Comparison of ENCODE assay signal across 32 cellular contexts in the genomic region with DNA sequence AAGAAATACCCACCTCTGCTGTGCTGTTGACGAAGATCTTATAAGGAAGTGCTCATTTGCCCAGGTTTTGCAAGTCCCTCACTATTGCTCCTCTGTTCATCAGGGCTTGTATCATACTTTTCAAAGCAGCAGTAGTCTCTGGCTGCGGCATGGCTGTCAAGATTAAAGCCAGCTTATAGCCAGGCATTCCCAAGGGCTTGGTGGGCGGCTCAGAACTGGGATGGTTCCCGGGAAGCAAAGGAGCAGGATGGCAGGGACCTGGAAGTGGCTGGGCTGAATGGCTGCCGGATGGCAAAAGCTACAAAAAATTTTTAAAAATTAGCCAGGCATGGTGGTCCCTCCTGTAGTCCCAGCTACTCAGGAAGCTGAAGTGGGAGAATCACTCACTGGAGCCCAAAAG. TPM values are rescaled to one million over a fixed set of nuclear protein-coding genes. Genes with fewer than 3 reads are reported as not detected.
"Had no signal": no experiment of that assay in that cellular context is flagged by ENCODE, and none has a peak within 500 bp of the region (broad histone marks: within the 10 kb centered on the region; RNA-seq: fewer than 3 reads in every experiment).

No MANE protein-coding gene starts in this region.

- ATAC-seq: activated CD4-positive, CD25-positive, alpha-beta regulatory T cell treated with anti-CD3 and anti-CD28 coated beads, Interleukin-2, amount 50 U/mL, for 24 hours; K562; PC-3 had no signal

- H3K27me3 ChIP-seq: Peyer's patch, SJSA1 had no signal

- H3K9ac ChIP-seq: SK-N-SH had no signal

- H3K27ac Mint-ChIP-seq: activated CD4-positive, alpha-beta memory T cell treated with anti-CD3 and anti-CD28 coated beads, Interleukin-2, amount 10 ng/mL, durations not matched to agents 7 days and 5 days; activated naive CD4-positive, alpha-beta T cell treated with anti-CD3 and anti-CD28 coated beads, Interleukin-2, amount 50 U/mL, for 24 hours; activated T-helper 2 cell treated with anti-CD3 and anti-CD28 coated beads, Interferon-gamma antibody, Interleukin-2, Interleukin-4, amounts not matched to agents 10 μg/mL and 5 μg/mL and 100 μg/mL, durations not matched to agents 14 hours and 24 hours and 36 hours; brain; T-helper 1 cell treated with Interleukin-12 subunit alpha and Interleukin-12 subunit beta and Interleukin-4 antibody, amounts not matched to agents 30 μg/mL and 1 μg/mL, for 36 hours had no signal

- H3K27ac ChIP-seq: Peyer's patch, SJSA1 had no signal

- H3K27me3 Mint-ChIP-seq: activated CD4-positive, alpha-beta memory T cell treated with anti-CD3 and anti-CD28 coated beads, Interleukin-2, amount 10 ng/mL, durations not matched to agents 7 days and 5 days; activated naive CD4-positive, alpha-beta T cell treated with anti-CD3 and anti-CD28 coated beads, Interleukin-2, amount 50 U/mL, for 24 hours; brain; central memory CD8-positive, alpha-beta T cell had no signal

- H3K4me1 ChIP-seq: Peyer's patch, SJSA1 had no signal

- DNase-seq: activated CD4-positive, alpha-beta memory T cell treated with anti-CD3 and anti-CD28 coated beads, Interleukin-2, amount 10 ng/mL, durations not matched to agents 7 days and 5 days; activated CD4-positive, alpha-beta T cell treated with anti-CD3 and anti-CD28 coated beads for 4 hours; activated CD4-positive, alpha-beta T cell treated with anti-CD3 and anti-CD28 coated beads, Interleukin-2, amount 50 U/mL, for 1 hour; activated gamma-delta T cell; activated naive CD4-positive, alpha-beta T cell treated with Interleukin-2 at 50 U/mL for 16 hours; anterior cingulate cortex; IMR-90; NCI-H1092 treated with DMSO at 0.1 percent for 48 hours; NCI-H1417; NCI-H146; NCI-H187 treated with DMSO at 0.1 percent for 48 hours; NCI-H2081; NCI-H226; NCI-H446 treated with DMSO at 0.1 percent for 48 hours; NCI-H524; NK-92 treated with Interleukin-12 subunit alpha and Interleukin-12 subunit beta, amount 100 ng/mL, for 24 hours; PC-3; Peyer's patch; RPMI8226; SHP77 treated with DMSO at 0.1 percent for 48 hours; SK-N-SH had no signal

- H3K4me2 ChIP-seq: SK-N-SH had no signal

- H3K9me3 Mint-ChIP-seq: activated CD4-positive, alpha-beta memory T cell treated with anti-CD3 and anti-CD28 coated beads, Interleukin-2, amount 10 ng/mL, durations not matched to agents 7 days and 5 days; activated naive CD4-positive, alpha-beta T cell treated with anti-CD3 and anti-CD28 coated beads, Interleukin-2, amount 50 U/mL, for 24 hours; brain; central memory CD8-positive, alpha-beta T cell had no signal

- H3K4me1 Mint-ChIP-seq: activated CD4-positive, alpha-beta memory T cell treated with anti-CD3 and anti-CD28 coated beads, Interleukin-2, amount 10 ng/mL, durations not matched to agents 7 days and 5 days; brain; central memory CD8-positive, alpha-beta T cell had no signal

- H3K4me3 ChIP-seq: K562, Peyer's patch, SJSA1 had no signal

- H3K9me3 ChIP-seq: Peyer's patch, SJSA1, SK-N-SH had no signal

- H3K4me3 Mint-ChIP-seq: activated CD4-positive, alpha-beta memory T cell treated with anti-CD3 and anti-CD28 coated beads, Interleukin-2, amount 10 ng/mL, durations not matched to agents 7 days and 5 days; activated naive CD4-positive, alpha-beta T cell treated with anti-CD3 and anti-CD28 coated beads, Interleukin-2, amount 50 U/mL, for 24 hours; brain; central memory CD8-positive, alpha-beta T cell; T-helper 1 cell treated with Interleukin-12 subunit alpha and Interleukin-12 subunit beta and Interleukin-4 antibody, amounts not matched to agents 30 μg/mL and 1 μg/mL, for 36 hours; T-helper 2 cell treated with Interferon-gamma antibody and Interleukin-4, amounts not matched to agents 5 μg/mL and 100 μg/mL, for 36 hours had no signal

RNA-seq across cellular contexts. Expression of gene CD52, which starts 54.5 kb away (rescaled TPM):
- total RNA-seq: bronchial epithelial cell, IMR-90, M059J, PC-3, SJSA1 had no signal
- polyA plus RNA-seq: SK-N-SH had no signal
